16 cellular contexts compared by ENCODE assay signal in genomic region chr7:78141533-78142281, GRCh38.
DNase-seq lines count a peak whose midpoint lies in the region; ATAC-seq and TF ChIP-seq lines count a peak whose summit lies in the region.
"Had no signal": no experiment of that assay in that cellular context is flagged by ENCODE, and none has a peak within 500 bp of the region (broad histone marks: within the 10 kb centered on the region; RNA-seq: fewer than 3 reads in every experiment).

No MANE protein-coding gene starts in this region.

- H3K14ac ChIP-seq in IMR-90 (replicated peaks; ENCODE audit: low read depth, low read length): no peak overlapping the region; the same call in 1 of the 2 replicates

- no peaks in the 10 kb centered on the region for H3K27me3 Mint-ChIP-seq in T-helper 2 cell treated with Interferon-gamma antibody and Interleukin-4, amounts not matched to agents 5 μg/mL and 100 μg/mL, for 36 hours (ENCODE audit: low read depth)
- H3K27me3 Mint-ChIP-seq in activated T-helper 2 cell treated with anti-CD3 and anti-CD28 coated beads, Interferon-gamma antibody, Interleukin-2, Interleukin-4, amounts not matched to agents 10 μg/mL and 5 μg/mL and 100 μg/mL, durations not matched to agents 14 hours and 24 hours and 36 hours (ENCODE audit: low read depth): peaks cover 3% of the 10 kb centered on the region

- no peak overlapping the region for H2BK5ac ChIP-seq in IMR-90 (ENCODE audit: low read depth, low read length, poor library complexity, severe bottlenecking)

- H3K9me3 ChIP-seq in IMR-90 (ENCODE audit: control insufficient read depth, insufficient read depth, low read length) (no peaks in the 10 kb centered on the region), adipocyte (ENCODE audit: control insufficient read depth, low read length) (no peaks in the 10 kb centered on the region)
- H3K9me3 ChIP-seq: BLaER1, breast epithelium had no signal

- POLR2A ChIA-PET in IMR-90 (lab: Charles Lee; ENCODE audit: unreplicated experiment): no interaction called here

- no peak overlapping the region; the same call in 1 of the 2 replicates for H2BK20ac ChIP-seq in IMR-90 (ENCODE audit: low read depth, low read length)

- H3K79me1 ChIP-seq in IMR-90 (ENCODE audit: low read depth in 1 of 2, low read length in 2 of 2): no peaks in the 10 kb centered on the region; a peak in 1 of 4 replicates

- peak; percentile 83 for ATAC-seq in IMR-90 (ENCODE audit: low read depth)
- ATAC-seq in GM21528 (IDR thresholded peaks at IDR 0.05; ENCODE audit: low FRiP score, unreplicated experiment): no peak
- ATAC-seq: naive thymus-derived CD4-positive, alpha-beta T cell had no signal

- dilution Hi-C loops in IMR-90 (cut with HindIII; ENCODE audit: low sequenced_read_pairs, unreplicated experiment): no loop called here

- no peak overlapping the region for H4K91ac ChIP-seq in IMR-90 (ENCODE audit: insufficient read depth, low read depth, low read length)

- H2AFZ ChIP-seq in IMR-90 (replicated peaks; ENCODE audit: low read length, poor library complexity): no peak overlapping the region

- no peak overlapping the region for H3K23ac ChIP-seq in IMR-90 (ENCODE audit: low read depth, low read length)

- no peaks in the 10 kb centered on the region for H3K36me3 ChIP-seq in IMR-90 (ENCODE audit: control insufficient read depth, insufficient read depth, low read length)
- no peaks in the 10 kb centered on the region for H3K36me3 ChIP-seq in adipocyte (ENCODE audit: control insufficient read depth, insufficient read depth, low read length, severe bottlenecking)
- H3K36me3 ChIP-seq: BLaER1, breast epithelium had no signal

- no peak overlapping the region for H3K18ac ChIP-seq in IMR-90 (ENCODE audit: low read depth, low read length)

- no peak overlapping the region for H4K5ac ChIP-seq in IMR-90 (ENCODE audit: low read depth, low read length)

- no peaks in the 10 kb centered on the region for H3K4me1 Mint-ChIP-seq in T-helper 2 cell treated with Interferon-gamma antibody and Interleukin-4, amounts not matched to agents 5 μg/mL and 100 μg/mL, for 36 hours (ENCODE audit: low read depth)
- H3K4me1 Mint-ChIP-seq in activated T-helper 2 cell treated with anti-CD3 and anti-CD28 coated beads, Interferon-gamma antibody, Interleukin-2, Interleukin-4, amounts not matched to agents 10 μg/mL and 5 μg/mL and 100 μg/mL, durations not matched to agents 14 hours and 24 hours and 36 hours (ENCODE audit: low read depth): no peaks in the 10 kb centered on the region
- H3K4me1 Mint-ChIP-seq: naive thymus-derived CD4-positive, alpha-beta T cell had no signal

- BruUV-seq in IMR-90 (replicated peaks; lab: Mats Ljungman, UMichigan): no TSS peak

- H3K9me1 ChIP-seq in IMR-90 (ENCODE audit: insufficient read depth, low read length): peaks cover 4% of the 10 kb centered on the region; the same call in 1 of the 2 replicates

- no peak overlapping the region for H3K4me3 Mint-ChIP-seq in T-helper 2 cell treated with Interferon-gamma antibody and Interleukin-4, amounts not matched to agents 5 μg/mL and 100 μg/mL, for 36 hours
- H3K4me3 Mint-ChIP-seq in activated T-helper 2 cell treated with anti-CD3 and anti-CD28 coated beads, Interferon-gamma antibody, Interleukin-2, Interleukin-4, amounts not matched to agents 10 μg/mL and 5 μg/mL and 100 μg/mL, durations not matched to agents 14 hours and 24 hours and 36 hours (ENCODE audit: low read depth): no peak overlapping the region
- H3K4me3 Mint-ChIP-seq: naive thymus-derived CD4-positive, alpha-beta T cell had no signal

- H3K27ac Mint-ChIP-seq in T-helper 2 cell treated with Interferon-gamma antibody and Interleukin-4, amounts not matched to agents 5 μg/mL and 100 μg/mL, for 36 hours: no peak overlapping the region
- H3K27ac Mint-ChIP-seq in activated T-helper 2 cell treated with anti-CD3 and anti-CD28 coated beads, Interferon-gamma antibody, Interleukin-2, Interleukin-4, amounts not matched to agents 10 μg/mL and 5 μg/mL and 100 μg/mL, durations not matched to agents 14 hours and 24 hours and 36 hours: no peak overlapping the region
- H3K27ac Mint-ChIP-seq: naive thymus-derived CD4-positive, alpha-beta T cell had no signal

- intact Hi-C loops in IMR-90 (cut with micrococcal nuclease): no loop called here
- intact Hi-C loops in activated T-helper 2 cell treated with anti-CD3 and anti-CD28 coated beads, Interferon-gamma antibody, Interleukin-2, Interleukin-4, amounts not matched to agents 10 μg/mL and 5 μg/mL and 100 μg/mL, durations not matched to agents 14 hours and 24 hours and 36 hours (cut with micrococcal nuclease): no loop called here

- no peak for TF ChIP-seq POLR2A in IMR-90 (IDR thresholded peaks at IDR 0.05; ENCODE audit: low read depth, low read length)

- TF ChIP-seq CTCF in AG09319 (IDR thresholded peaks at IDR 0.05; ENCODE audit: low read depth, low read length) (no peak), IMR-90 (conservative IDR thresholded peaks at IDR 0.05; ENCODE audit: low read depth, low read length) (no peak)

- H3K4me3 ChIP-seq in IMR-90 (ENCODE audit: insufficient read depth, low read depth, low read length) (no peak overlapping the region), adipocyte (ENCODE audit: low read length) (no peak overlapping the region)
- H3K4me3 ChIP-seq: BLaER1, breast epithelium, skin epidermis, tibial nerve had no signal

- no peak overlapping the region for H2AK9ac ChIP-seq in IMR-90 (replicated peaks; ENCODE audit: low read depth, low read length, poor library complexity)

- no CpG with 5 or more reads among the region's 9 CpGs for WGBS in IMR-90 (ENCODE audit: extremely low coverage in 2 of 2, insufficient read length in 1 of 2), 2 experiments

- H3K56ac ChIP-seq in IMR-90 (ENCODE audit: extremely low read depth, insufficient read depth, low read length): no peak overlapping the region

- H3K27ac ChIP-seq in IMR-90 (ENCODE audit: insufficient read depth, low read length): no peak overlapping the region
- H3K27ac ChIP-seq: BLaER1, breast epithelium, skin epidermis, tibial nerve, VCaP had no signal

- in situ Hi-C loops in IMR-90 (cut with MboI; ENCODE audit: low sequenced_read_pairs): loop anchor here (25.0 kb wide), 1 partner anchor 796 kb away; no protein-coding TSS in a partner anchor

- H2BK15ac ChIP-seq in IMR-90 (ENCODE audit: low read depth, low read length): no peak overlapping the region

- no peaks in the 10 kb centered on the region for H4K20me1 ChIP-seq in IMR-90 (ENCODE audit: insufficient read depth, low read length)
- H4K20me1 ChIP-seq: BLaER1 had no signal

- H3K4ac ChIP-seq in IMR-90 (ENCODE audit: low read depth, low read length): no peak overlapping the region; the same call in 1 of the 2 replicates

- H2AK5ac ChIP-seq in IMR-90 (ENCODE audit: low read depth, low read length): no peak overlapping the region

- no peaks in the 10 kb centered on the region for H3K36me3 Mint-ChIP-seq in T-helper 2 cell treated with Interferon-gamma antibody and Interleukin-4, amounts not matched to agents 5 μg/mL and 100 μg/mL, for 36 hours (ENCODE audit: low read depth)
- H3K36me3 Mint-ChIP-seq in activated T-helper 2 cell treated with anti-CD3 and anti-CD28 coated beads, Interferon-gamma antibody, Interleukin-2, Interleukin-4, amounts not matched to agents 10 μg/mL and 5 μg/mL and 100 μg/mL, durations not matched to agents 14 hours and 24 hours and 36 hours (ENCODE audit: low read depth): no peaks in the 10 kb centered on the region
- H3K36me3 Mint-ChIP-seq: naive thymus-derived CD4-positive, alpha-beta T cell had no signal

- H3K27me3 ChIP-seq in IMR-90 (ENCODE audit: control insufficient read depth, insufficient read depth, low read length) (no peaks in the 10 kb centered on the region), adipocyte (replicated peaks; ENCODE audit: control insufficient read depth, insufficient read depth, low read length) (no peaks in the 10 kb centered on the region)
- H3K27me3 ChIP-seq: BLaER1, breast epithelium, tibial nerve had no signal

- peaks cover 7% of the 10 kb centered on the region for H3K4me1 ChIP-seq in IMR-90 (ENCODE audit: control insufficient read depth, insufficient read depth, low read length)
- H3K4me1 ChIP-seq in adipocyte (ENCODE audit: control insufficient read depth, insufficient read depth, low read length): peaks cover 21% of the 10 kb centered on the region
- H3K4me1 ChIP-seq: BLaER1, breast epithelium had no signal

- TF ChIP-seq RAD21 in IMR-90 (IDR thresholded peaks at IDR 0.05; ENCODE audit: low read length): no peak

- peak overlapping the region; percentile 34; the same call in 1 of the 2 replicates for H3K4me2 ChIP-seq in IMR-90 (ENCODE audit: low read depth, low read length)
- H3K4me2 ChIP-seq: BLaER1 had no signal

- H4K8ac ChIP-seq in IMR-90 (ENCODE audit: low read depth in 2 of 2, low read length in 2 of 2): no peak overlapping the region

- H3K9me3 Mint-ChIP-seq in T-helper 2 cell treated with Interferon-gamma antibody and Interleukin-4, amounts not matched to agents 5 μg/mL and 100 μg/mL, for 36 hours: no peaks in the 10 kb centered on the region
- H3K9me3 Mint-ChIP-seq in activated T-helper 2 cell treated with anti-CD3 and anti-CD28 coated beads, Interferon-gamma antibody, Interleukin-2, Interleukin-4, amounts not matched to agents 10 μg/mL and 5 μg/mL and 100 μg/mL, durations not matched to agents 14 hours and 24 hours and 36 hours: no peaks in the 10 kb centered on the region

- H3K9ac ChIP-seq in IMR-90 (ENCODE audit: low read depth, low read length) (no peak overlapping the region), adipocyte (ENCODE audit: low read length) (no peak overlapping the region)
- H3K9ac ChIP-seq: BLaER1 had no signal

- peak; percentile 44 for DNase-seq in AG09319 (ENCODE audit: extremely low read depth, low read depth)
- DNase-seq in IMR-90: peak; percentile 88
- peak; percentile 69 for DNase-seq in adipocyte (ENCODE audit: low read depth)
- peak; percentile 45 for DNase-seq in hepatic stellate cell (ENCODE audit: low spot score)
- DNase-seq in HuH-7.5 (ENCODE audit: low spot score): no peak
- DNase-seq in T-helper 2 cell treated with Interferon-gamma antibody and Interleukin-4, amounts not matched to agents 5 μg/mL and 100 μg/mL, for 36 hours (ENCODE audit: low spot score): no peak
- DNase-seq in activated T-helper 2 cell treated with anti-CD3 and anti-CD28 coated beads, Interferon-gamma antibody, Interleukin-2, Interleukin-4, amounts not matched to agents 10 μg/mL and 5 μg/mL and 100 μg/mL, durations not matched to agents 14 hours and 24 hours and 36 hours (ENCODE audit: low spot score): no peak
- DNase-seq: erythroblast; naive thymus-derived CD4-positive, alpha-beta T cell; NCI-H187 treated with DMSO at 0.1 percent for 48 hours had no signal

- H2BK120ac ChIP-seq in IMR-90 (ENCODE audit: low read depth, low read length): no peak overlapping the region

- CTCF ChIA-PET in IMR-90 (lab: Yijun Ruan, JAX): no interaction called here

TF ChIP-seq in IMR-90, 13 proteins besides CTCF, POLR2A, EP300 and RAD21 (continues in another document):
- TF ChIP-seq MAFK (IDR thresholded peaks at IDR 0.05; ENCODE audit: low read depth, low read length) (no peak), CHD1 (IDR thresholded peaks at IDR 0.05; ENCODE audit: low read depth, low read length) (no peak), SMC3 (IDR thresholded peaks at IDR 0.05; ENCODE audit: low read depth, low read length) (no peak), BHLHE40 (IDR thresholded peaks at IDR 0.05; ENCODE audit: low read depth, low read length) (no peak)

Comparison
In these comparisons a context has a peak if more than half of its experiments do, and no peak if none do; other contexts are left out.
1. DNase-seq: peak in AG09319 (single experiment), IMR-90 (single experiment), adipocyte (single experiment) and hepatic stellate cell (single experiment); none in HuH-7.5 (single experiment), T-helper 2 cell treated with Interferon-gamma antibody and Interleukin-4, amounts not matched to agents 5 μg/mL and 100 μg/mL, for 36 hours (single experiment) and activated T-helper 2 cell treated with anti-CD3 and anti-CD28 coated beads, Interferon-gamma antibody, Interleukin-2, Interleukin-4, amounts not matched to agents 10 μg/mL and 5 μg/mL and 100 μg/mL, durations not matched to agents 14 hours and 24 hours and 36 hours (single experiment).